ENCODE assay signal across 8 cellular contexts in the genomic region with DNA sequence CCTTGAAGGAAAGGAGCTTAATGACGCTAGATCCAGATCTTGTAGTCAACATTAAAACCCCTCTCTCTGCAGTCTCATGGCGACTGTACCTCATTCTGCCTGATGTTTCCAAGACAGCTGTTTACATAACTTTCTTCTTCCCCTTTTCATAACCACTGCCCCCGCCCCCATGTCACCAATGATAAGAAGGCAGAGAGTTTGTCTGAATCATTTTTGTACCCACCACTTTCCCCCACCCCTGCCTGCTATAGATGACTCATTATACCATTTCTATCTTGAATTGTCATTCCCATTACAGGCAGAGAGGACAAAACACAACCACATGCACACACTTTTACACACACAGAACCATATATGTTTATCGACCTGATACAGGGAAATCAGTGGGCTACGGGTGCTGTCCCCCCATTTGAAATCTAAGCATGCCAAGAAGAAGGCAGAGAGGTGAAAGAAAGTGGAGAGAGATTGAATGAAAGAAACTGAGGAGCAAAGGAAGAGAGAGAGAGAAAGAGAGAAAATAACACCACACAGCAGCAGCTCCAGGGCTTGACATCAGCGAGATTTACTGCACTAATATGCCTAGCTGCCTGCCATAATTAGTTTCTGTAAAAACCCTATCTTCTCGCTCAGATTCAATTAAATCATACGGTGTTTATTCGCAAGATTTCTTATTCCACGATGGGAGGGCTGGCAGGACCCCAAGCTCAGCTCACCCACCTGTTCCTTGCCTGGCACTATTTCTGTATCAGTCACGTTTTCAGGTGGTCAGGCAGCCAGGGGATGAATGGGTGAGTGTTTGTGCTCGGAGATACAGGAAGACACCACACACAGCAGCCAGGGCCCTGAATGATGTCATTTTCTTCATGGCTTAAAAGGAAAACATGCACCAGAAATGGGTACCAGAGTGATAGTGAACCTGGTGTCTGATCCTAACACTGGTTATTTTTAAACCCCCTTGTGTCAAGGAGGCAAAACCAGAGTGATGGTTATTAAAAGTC.
DNase-seq lines count a peak whose midpoint lies in the region; ATAC-seq, FAIRE-seq and TF ChIP-seq lines count a peak whose summit lies in the region.

No MANE protein-coding gene starts in this region.

- H3K36me3 Mint-ChIP-seq in mesothelial cell of epicardium, result no peaks in the 10 kb centered on the region
- no peaks in the 10 kb centered on the region for H3K36me3 Mint-ChIP-seq in stimulated activated naive CD8-positive, alpha-beta T cell treated with anti-CD3 and anti-CD28 coated beads, Interleukin-15, Interleukin-2, amounts not matched to agents 100 ng/mL and 50 ng/mL, for 24 hours (ENCODE audit: low read depth)

- peaks cover 28% of the 10 kb centered on the region for H3K4me1 Mint-ChIP-seq in mesothelial cell of epicardium
- peaks cover 28% of the 10 kb centered on the region for H3K4me1 Mint-ChIP-seq in stimulated activated naive CD8-positive, alpha-beta T cell treated with anti-CD3 and anti-CD28 coated beads, Interleukin-15, Interleukin-2, amounts not matched to agents 100 ng/mL and 50 ng/mL, for 24 hours (ENCODE audit: low read depth)

- H3K27me3 Mint-ChIP-seq in mesothelial cell of epicardium (ENCODE audit: low read depth), result no peaks in the 10 kb centered on the region
- no peaks in the 10 kb centered on the region for H3K27me3 Mint-ChIP-seq in stimulated activated naive CD8-positive, alpha-beta T cell treated with anti-CD3 and anti-CD28 coated beads, Interleukin-15, Interleukin-2, amounts not matched to agents 100 ng/mL and 50 ng/mL, for 24 hours

- ATAC-seq in HG03095 (IDR thresholded peaks at IDR 0.05; ENCODE audit: unreplicated experiment), result peak; percentile 64
- ATAC-seq in SK-N-SH treated with all-trans-retinoic acid at 6 μM for 48 hours, result peak; percentile 78

- no peak for FAIRE-seq in HTR-8/SVneo (lab: Jason Lieb, UNC)

- no peak for TF ChIP-seq CTCF in mesothelial cell of epicardium (IDR thresholded peaks at IDR 0.05; ENCODE audit: unreplicated experiment)

- no peaks in the 10 kb centered on the region for H3K9me3 Mint-ChIP-seq in mesothelial cell of epicardium
- no peaks in the 10 kb centered on the region for H3K9me3 Mint-ChIP-seq in stimulated activated naive CD8-positive, alpha-beta T cell treated with anti-CD3 and anti-CD28 coated beads, Interleukin-15, Interleukin-2, amounts not matched to agents 100 ng/mL and 50 ng/mL, for 24 hours

- peak; percentile 1 for DNase-seq in NCI-H1105 treated with DMSO at 0.1 percent for 48 hours (lab: John Stamatoyannopoulos, UW)
- DNase-seq in NCI-H1105 (lab: John Stamatoyannopoulos, UW), result no peak
- peak; percentile 87 for DNase-seq in activated naive CD4-positive, alpha-beta T cell treated with anti-CD3 and anti-CD28 coated beads, Interleukin-2, amount 50 U/mL, for 16 hours
- no peak for DNase-seq in mesothelial cell of epicardium (ENCODE audit: low spot score in 2 of 2, unreplicated experiment in 2 of 2)
- no peak for DNase-seq in HTR-8/SVneo (ENCODE audit: insufficient read length, low spot score)

- H3K4me3 Mint-ChIP-seq in mesothelial cell of epicardium, result no peak overlapping the region
- peak overlapping the region; percentile 76 for H3K4me3 Mint-ChIP-seq in stimulated activated naive CD8-positive, alpha-beta T cell treated with anti-CD3 and anti-CD28 coated beads, Interleukin-15, Interleukin-2, amounts not matched to agents 100 ng/mL and 50 ng/mL, for 24 hours

- H3K27ac Mint-ChIP-seq in mesothelial cell of epicardium, result peak overlapping the region; percentile 37
- peak overlapping the region; percentile 91 for H3K27ac Mint-ChIP-seq in stimulated activated naive CD8-positive, alpha-beta T cell treated with anti-CD3 and anti-CD28 coated beads, Interleukin-15, Interleukin-2, amounts not matched to agents 100 ng/mL and 50 ng/mL, for 24 hours

TF ChIP-seq in SK-N-SH treated with all-trans-retinoic acid at 6 μM for 48 hours, 23 proteins besides CTCF, POLR2A, EP300 and RAD21:
- TF ChIP-seq ZNF8 (CRISPR knock-in tag; IDR thresholded peaks at IDR 0.05) (no peak), TOX (CRISPR knock-in tag; IDR thresholded peaks at IDR 0.05; ENCODE audit: borderline replicate concordance) (no peak), ISL1 (CRISPR knock-in tag; IDR thresholded peaks at IDR 0.05) (no peak), ESRRG (CRISPR knock-in tag; IDR thresholded peaks at IDR 0.05) (no peak)
- TF ChIP-seq, protein P1, sequence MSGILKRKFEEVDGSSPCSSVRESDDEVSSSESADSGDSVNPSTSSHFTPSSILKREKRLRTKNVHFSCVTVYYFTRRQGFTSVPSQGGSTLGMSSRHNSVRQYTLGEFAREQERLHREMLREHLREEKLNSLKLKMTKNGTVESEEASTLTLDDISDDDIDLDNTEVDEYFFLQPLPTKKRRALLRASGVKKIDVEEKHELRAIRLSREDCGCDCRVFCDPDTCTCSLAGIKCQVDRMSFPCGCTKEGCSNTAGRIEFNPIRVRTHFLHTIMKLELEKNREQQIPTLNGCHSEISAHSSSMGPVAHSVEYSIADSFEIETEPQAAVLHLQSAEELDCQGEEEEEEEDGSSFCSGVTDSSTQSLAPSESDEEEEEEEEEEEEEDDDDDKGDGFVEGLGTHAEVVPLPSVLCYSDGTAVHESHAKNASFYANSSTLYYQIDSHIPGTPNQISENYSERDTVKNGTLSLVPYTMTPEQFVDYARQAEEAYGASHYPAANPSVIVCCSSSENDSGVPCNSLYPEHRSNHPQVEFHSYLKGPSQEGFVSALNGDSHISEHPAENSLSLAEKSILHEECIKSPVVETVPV (CRISPR knock-in tag; IDR thresholded peaks at IDR 0.05), result no peak

Comparison
In these comparisons a context has a peak if more than half of its experiments do, and no peak if none do; other contexts are left out.
1. DNase-seq: peak in NCI-H1105 treated with DMSO at 0.1 percent for 48 hours (single experiment) and activated naive CD4-positive, alpha-beta T cell treated with anti-CD3 and anti-CD28 coated beads, Interleukin-2, amount 50 U/mL, for 16 hours (single experiment); none in NCI-H1105 (single experiment), mesothelial cell of epicardium (0 of 2) and HTR-8/SVneo (single experiment).